In genomic region chr1:170461762-170462384, GRCh38 we compare ENCODE assay signal across 12 cellular contexts.
DNase-seq lines count a peak whose midpoint lies in the region; ATAC-seq and TF ChIP-seq lines count a peak whose summit lies in the region.
"Had no signal": no experiment of that assay in that cellular context is flagged by ENCODE, and none has a peak within 500 bp of the region (broad histone marks: within the 10 kb centered on the region; RNA-seq: fewer than 3 reads in every experiment).

No MANE protein-coding gene starts in this region.

- DNase-seq in AG09319 (ENCODE audit: extremely low read depth, low read depth): peak; percentile 57
- peak; percentile 95 for DNase-seq in HFFc6
- peak; percentile 92 for DNase-seq in astrocyte of the spinal cord (ENCODE audit: low read depth, low spot score)
- peak; percentile 59 for DNase-seq in myocyte (ENCODE audit: low read depth)
- no peak for DNase-seq in NCI-H226
- no peak for DNase-seq in NK-92 (lab: John Stamatoyannopoulos, UW; ENCODE audit: unreplicated experiment)
- no peak for DNase-seq in activated naive CD8-positive, alpha-beta T cell treated with anti-CD3 and anti-CD28 coated beads for 36 hours
- DNase-seq: activated naive CD8-positive, alpha-beta T cell treated with anti-CD3 and anti-CD28 coated beads, Interleukin-2, amount 10 ng/mL, durations not matched to agents 7 days and 5 days; dorsolateral prefrontal cortex had no signal

- no peak for TF ChIP-seq CTCF in AG09319 (IDR thresholded peaks at IDR 0.05; ENCODE audit: low read depth, low read length)
- no peak for TF ChIP-seq CTCF in HFFc6 (IDR thresholded peaks at IDR 0.05)
- TF ChIP-seq CTCF in astrocyte of the spinal cord (IDR thresholded peaks at IDR 0.05; ENCODE audit: low read depth, low read length): no peak

- no peak for ATAC-seq in GM18520 (IDR thresholded peaks at IDR 0.05; ENCODE audit: unreplicated experiment)
- ATAC-seq: Panc1 had no signal

- in situ Hi-C loops in astrocyte of the spinal cord (cut with HindIII; ENCODE audit: low sequenced_read_pairs): no loop called here

- no peaks in the 10 kb centered on the region; the same call in 1 of the 2 replicates for H3K27me3 Mint-ChIP-seq in HFFc6 (ENCODE audit: insufficient read depth)
- peaks cover 37% of the 10 kb centered on the region for H3K27me3 Mint-ChIP-seq in activated naive CD8-positive, alpha-beta T cell treated with anti-CD3 and anti-CD28 coated beads for 36 hours

- H3K9me3 Mint-ChIP-seq in HFFc6: peaks cover 11% of the 10 kb centered on the region
- peaks cover 8% of the 10 kb centered on the region for H3K9me3 Mint-ChIP-seq in activated naive CD8-positive, alpha-beta T cell treated with anti-CD3 and anti-CD28 coated beads for 36 hours

- peaks cover 39% of the 10 kb centered on the region for H3K4me1 Mint-ChIP-seq in HFFc6 (ENCODE audit: low read depth)
- H3K4me1 Mint-ChIP-seq in activated naive CD8-positive, alpha-beta T cell treated with anti-CD3 and anti-CD28 coated beads for 36 hours: no peaks in the 10 kb centered on the region

- peak overlapping the region; percentile 79 for H3K4me3 Mint-ChIP-seq in HFFc6
- H3K4me3 Mint-ChIP-seq in activated naive CD8-positive, alpha-beta T cell treated with anti-CD3 and anti-CD28 coated beads for 36 hours: no peak overlapping the region
- H3K4me3 Mint-ChIP-seq: activated naive CD8-positive, alpha-beta T cell treated with anti-CD3 and anti-CD28 coated beads, Interleukin-2, amount 10 ng/mL, durations not matched to agents 7 days and 5 days; CD14-positive monocyte had no signal

- H3K36me3 Mint-ChIP-seq in HFFc6 (ENCODE audit: low read depth): peaks cover 29% of the 10 kb centered on the region
- H3K36me3 Mint-ChIP-seq in activated naive CD8-positive, alpha-beta T cell treated with anti-CD3 and anti-CD28 coated beads for 36 hours: no peaks in the 10 kb centered on the region
- H3K36me3 Mint-ChIP-seq: activated naive CD8-positive, alpha-beta T cell treated with anti-CD3 and anti-CD28 coated beads, Interleukin-2, amount 10 ng/mL, durations not matched to agents 7 days and 5 days; CD14-positive monocyte had no signal

- H3K27ac Mint-ChIP-seq in HFFc6: peak overlapping the region; percentile 99
- no peak overlapping the region for H3K27ac Mint-ChIP-seq in activated naive CD8-positive, alpha-beta T cell treated with anti-CD3 and anti-CD28 coated beads for 36 hours
- H3K27ac Mint-ChIP-seq: activated naive CD8-positive, alpha-beta T cell treated with anti-CD3 and anti-CD28 coated beads, Interleukin-2, amount 10 ng/mL, durations not matched to agents 7 days and 5 days; CD14-positive monocyte had no signal

- H3K4me3 ChIP-seq in astrocyte of the spinal cord (ENCODE audit: low read depth, low read length): no peak overlapping the region
- H3K4me3 ChIP-seq: dorsolateral prefrontal cortex had no signal

Comparison
In these comparisons a context has a peak if more than half of its experiments do, and no peak if none do; other contexts are left out.
1. DNase-seq: peak in AG09319 (single experiment), HFFc6 (single experiment), astrocyte of the spinal cord (single experiment) and myocyte (single experiment); none in NCI-H226 (single experiment), NK-92 (single experiment) and activated naive CD8-positive, alpha-beta T cell treated with anti-CD3 and anti-CD28 coated beads for 36 hours (single experiment).